Comparison of ENCODE assay signal across 9 cellular contexts in the genomic region with DNA sequence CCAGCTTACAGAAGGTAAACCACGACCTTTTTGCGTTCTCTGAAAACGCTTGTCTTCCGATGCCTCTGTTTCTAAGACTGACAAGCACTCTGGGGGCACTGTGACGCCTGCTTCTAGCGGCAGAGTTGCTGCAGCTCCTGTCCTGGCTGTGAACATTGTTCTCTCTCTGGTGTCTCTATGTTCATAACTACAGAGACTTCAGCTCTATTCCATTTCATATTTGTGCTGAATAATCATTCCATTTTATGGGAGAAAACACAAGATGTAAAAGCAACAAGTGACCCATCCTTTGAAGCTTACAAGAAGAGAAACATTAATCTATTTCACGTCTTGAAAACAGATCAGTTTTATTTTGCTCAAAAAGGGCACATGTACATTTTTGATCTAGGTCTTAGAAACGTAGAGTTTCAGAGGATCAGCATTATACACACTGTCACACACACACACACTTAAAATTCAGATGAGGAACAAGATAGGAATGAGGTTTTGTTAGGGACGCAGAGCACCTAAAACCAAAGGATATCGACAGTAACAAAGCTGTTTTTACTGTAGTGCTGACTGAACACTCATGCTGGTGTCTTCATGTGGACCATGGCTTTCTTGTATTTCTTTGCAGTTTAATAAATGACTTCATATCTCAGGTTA. TPM values are rescaled to one million over a fixed set of nuclear protein-coding genes. Genes with fewer than 3 reads are reported as not detected.
A peak's percentile ranks its signal among the peaks of the same experiment; 100 is the strongest.
DNase-seq lines count a peak whose midpoint lies in the region; ATAC-seq and TF ChIP-seq lines count a peak whose summit lies in the region.
"Had no signal": no experiment of that assay in that cellular context is flagged by ENCODE, and none has a peak within 500 bp of the region (broad histone marks: within the 10 kb centered on the region; RNA-seq: fewer than 3 reads in every experiment).

No MANE protein-coding gene starts in this region.

- H3K27ac ChIP-seq in DOHH2 (ENCODE audit: low read depth, low read length), result peak overlapping the region; percentile 82
- peak overlapping the region; percentile 11 to 83 (median 70) for H3K27ac ChIP-seq in esophagus squamous epithelium
- peak overlapping the region in 1 of 4 donors; percentile 80 for H3K27ac ChIP-seq in tibial nerve
- H3K27ac ChIP-seq in sigmoid colon, result no peak overlapping the region

- DNase-seq in T-helper 22 cell (ENCODE audit: low read depth), result peak; percentile 53
- no peak for DNase-seq in esophagus squamous epithelium (lab: John Stamatoyannopoulos, UW)
- DNase-seq in tibial nerve (ENCODE audit: low spot score in 2 of 2), result no peak
- DNase-seq in sigmoid colon, result no peak
- no peak for DNase-seq in middle frontal gyrus (ENCODE audit: extremely low spot score, low spot score)
- no peak for DNase-seq in NCI-H2081 (lab: John Stamatoyannopoulos, UW)

- peak; percentile 27 for ATAC-seq in GM21737 (IDR thresholded peaks at IDR 0.05; ENCODE audit: unreplicated experiment)

- no peaks in the 10 kb centered on the region for H3K9me2 ChIP-seq in DOHH2 (replicated peaks; ENCODE audit: control insufficient read depth, low read length)

- H3K27me3 ChIP-seq in DOHH2 (ENCODE audit: control insufficient read depth, low read length) (peaks cover 5% of the 10 kb centered on the region; the same call in 1 of the 2 replicates), esophagus squamous epithelium (peaks cover 0 to 74% (median 0%) of the 10 kb centered on the region in 4 donors), tibial nerve (peaks cover 0 to 30% of the 10 kb centered on the region in 2 donors), sigmoid colon (peaks cover 3 to 42% (median 24%) of the 10 kb centered on the region in 3 donors)

- H3K4me1 ChIP-seq in DOHH2 (ENCODE audit: control insufficient read depth, low read length) (peaks cover 43% of the 10 kb centered on the region), esophagus squamous epithelium (peaks cover 0 to 16% (median 7%) of the 10 kb centered on the region in 3 donors), tibial nerve (peaks cover 0 to 11% (median 0%) of the 10 kb centered on the region in 4 donors), sigmoid colon (peaks cover 0 to 8% (median 5%) of the 10 kb centered on the region in 4 donors)

- H3K36me3 ChIP-seq in DOHH2 (ENCODE audit: control insufficient read depth, low read length), result peaks cover 64% of the 10 kb centered on the region
- H3K36me3 ChIP-seq in esophagus squamous epithelium, result no peaks in the 10 kb centered on the region
- no peaks in the 10 kb centered on the region for H3K36me3 ChIP-seq in tibial nerve
- H3K36me3 ChIP-seq in sigmoid colon, result no peaks in the 10 kb centered on the region

- H3K4me2 ChIP-seq in DOHH2 (ENCODE audit: low read length), result peak overlapping the region; percentile 80

- peak overlapping the region; percentile 91 for H3K4me3 ChIP-seq in DOHH2 (ENCODE audit: low read length)
- peak overlapping the region in 3 of 4 donors; percentile 29 to 73 (median 57) for H3K4me3 ChIP-seq in esophagus squamous epithelium
- peak overlapping the region in 1 of 4 donors; percentile 13 for H3K4me3 ChIP-seq in tibial nerve
- H3K4me3 ChIP-seq in sigmoid colon, result peak overlapping the region in 1 of 4 donors; percentile 47

- TF ChIP-seq CTCF in DOHH2 (IDR thresholded peaks at IDR 0.05; ENCODE audit: low read depth, low read length, poor library complexity, severe bottlenecking) (peak; percentile 60), esophagus squamous epithelium (IDR thresholded peaks at IDR 0.05) (no peak), tibial nerve (IDR thresholded peaks at IDR 0.05) (no peak), sigmoid colon (IDR thresholded peaks at IDR 0.05) (no peak)

- H3F3A ChIP-seq in DOHH2 (ENCODE audit: control insufficient read depth, insufficient read depth), result peaks cover 53% of the 10 kb centered on the region

- intact Hi-C loops in esophagus squamous epithelium (cut with DNase I) (no loop called here), sigmoid colon (cut with DNase I) (no loop called here)

- peak in 1 of 4 donors; percentile 62 for TF ChIP-seq POLR2A in esophagus squamous epithelium (IDR thresholded peaks at IDR 0.05)
- TF ChIP-seq POLR2A in tibial nerve (IDR thresholded peaks at IDR 0.05), result no peak
- no peak for TF ChIP-seq POLR2A in sigmoid colon (IDR thresholded peaks at IDR 0.05)

- WGBS in esophagus squamous epithelium, 2 donors, result 46 to 55% methylated on average over 10 of the region's 10 CpGs
- WGBS in tibial nerve, 2 donors, result 35 to 40% methylated on average over 10 of the region's 10 CpGs
- 20 to 50% methylated on average over 10 of the region's 10 CpGs for WGBS in sigmoid colon, 2 donors

- TF ChIP-seq EP300 in tibial nerve (IDR thresholded peaks at IDR 0.05), result no peak
- TF ChIP-seq EP300 in sigmoid colon (IDR thresholded peaks at IDR 0.05), result no peak

- H3K79me2 ChIP-seq in DOHH2 (ENCODE audit: control insufficient read depth, low read length), result peaks cover 80% of the 10 kb centered on the region

- H4K20me1 ChIP-seq in DOHH2 (ENCODE audit: control insufficient read depth, insufficient read depth, low read depth, low read length), result peaks cover 5% of the 10 kb centered on the region; the same call in 1 of the 2 replicates

- H3K9me3 ChIP-seq in DOHH2 (ENCODE audit: control insufficient read depth, insufficient read depth, low read length) (no peaks in the 10 kb centered on the region), esophagus squamous epithelium (no peaks in the 10 kb centered on the region), tibial nerve (no peaks in the 10 kb centered on the region), sigmoid colon (no peaks in the 10 kb centered on the region)

RNA-seq across cellular contexts. Expression of a gene that starts 3.0 kb away (rescaled TPM):
- total RNA-seq in esophagus squamous epithelium (10 to 100 TPM in 2 of 4 donors, 1 to 10 TPM in 2; 4.9 to 29.6 (median 8.4) TPM), tibial nerve (10 to 100 TPM in 3 of 4 donors, 1 to 10 TPM in 1; 9.6 to 32.1 (median 20.7) TPM), sigmoid colon (10 to 100 TPM in 1 of 4 donors, 1 to 10 TPM in 3; 5.5 to 20.5 (median 7.6) TPM)
- polyA plus RNA-seq in sigmoid colon, result 10 to 100 TPM in 1 of 3 donors, 1 to 10 TPM in 2; 1.8 to 29.9 (median 1.8) TPM
- polyA plus RNA-seq: keratinocyte had no signal

Comparison
In these comparisons a context has a peak if more than half of its experiments do, and no peak if none do; other contexts are left out.
1. H3K27ac ChIP-seq: peak in DOHH2 (single experiment) and esophagus squamous epithelium (4 of 4); none in sigmoid colon (0 of 4).